ENCODE assay signal across 25 cellular contexts in the genomic region with DNA sequence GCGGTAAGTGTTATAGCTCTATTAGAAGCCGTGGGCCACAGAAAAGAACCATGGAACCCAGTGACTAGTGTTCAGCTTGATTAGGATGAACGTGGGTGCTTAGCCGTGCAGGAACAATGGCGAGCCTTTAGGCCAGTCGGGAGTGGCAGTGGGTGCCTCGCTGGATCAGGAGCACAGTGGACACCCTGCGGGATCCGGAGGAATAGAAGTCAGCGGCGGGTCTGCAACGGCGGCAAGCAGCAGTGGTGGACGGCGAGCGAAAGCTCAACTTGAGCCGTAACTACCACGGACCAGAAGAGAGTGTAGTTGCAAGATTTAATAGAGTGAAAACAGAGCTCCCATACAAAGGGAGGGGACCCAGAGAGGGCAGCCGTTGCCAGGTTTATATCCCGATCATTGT. TPM values are rescaled to one million over a fixed set of nuclear protein-coding genes. Genes with fewer than 3 reads are reported as not detected.
DNase-seq lines count a peak whose midpoint lies in the region; ATAC-seq, FAIRE-seq and TF ChIP-seq lines count a peak whose summit lies in the region.
"Had no signal": no experiment of that assay in that cellular context is flagged by ENCODE, and none has a peak within 500 bp of the region (broad histone marks: within the 10 kb centered on the region; RNA-seq: fewer than 3 reads in every experiment).

No MANE protein-coding gene starts in this region.

- H2AFZ ChIP-seq in HepG2 (ENCODE audit: low read length) = no peak overlapping the region

- ATAC-seq in right lobe of liver = no peak
- no peak for ATAC-seq in HepG2
- ATAC-seq in sciatic nerve = no peak
- no peak for ATAC-seq in GM21529 (IDR thresholded peaks at IDR 0.05; ENCODE audit: unreplicated experiment)

- H3K4me3 Mint-ChIP-seq in glutamatergic neuron (ENCODE audit: unreplicated experiment) = no peak overlapping the region

- TF ChIP-seq POLR2A in right lobe of liver (IDR thresholded peaks at IDR 0.05) (no peak), HepG2 (IDR thresholded peaks at IDR 0.05; ENCODE audit: insufficient read depth in 1 of 2, low read depth in 2 of 2, low read length in 2 of 2) (no peak)

- no peak overlapping the region for H3K4me2 ChIP-seq in HepG2 (ENCODE audit: low read depth, low read length)
- H3K4me2 ChIP-seq: KMS-11 had no signal

- H3K79me2 ChIP-seq in HepG2 (ENCODE audit: insufficient read depth, low read length) = no peaks in the 10 kb centered on the region

- H3K36me3 ChIP-seq in right lobe of liver = peaks cover 0 to 11% (median 6%) of the 10 kb centered on the region in 4 donors
- peaks cover 13 to 33% of the 10 kb centered on the region in 2 experiments; a peak in 4 of 5 replicates for H3K36me3 ChIP-seq in HepG2 (replicated peaks in 1 of 2; ENCODE audit: control insufficient read depth in 1 of 2, insufficient read depth in 2 of 2, low read length in 2 of 2)

- POLR2A ChIA-PET in HepG2 (lab: Yijun Ruan, JAX) = no interaction called here

- H3K9me3 ChIP-seq in right lobe of liver (no peaks in the 10 kb centered on the region), HepG2 (ENCODE audit: low read length) (no peaks in the 10 kb centered on the region)
- H3K9me3 ChIP-seq: BE2C had no signal

- peaks cover 16% of the 10 kb centered on the region for H3K4me1 Mint-ChIP-seq in glutamatergic neuron (ENCODE audit: low read depth, unreplicated experiment)

- TF ChIP-seq RAD21 in HepG2 (CRISPR knock-in tag; IDR thresholded peaks at IDR 0.05) = no peak

- WGBS in right lobe of liver (ENCODE audit: insufficient coverage, low coverage, low lambda C conversion rate, missing lambda C conversion rate) = 96% methylated on average over 17 of the region's 20 CpGs
- 97% methylated on average over 20 of the region's 20 CpGs for WGBS in HepG2 (ENCODE audit: low lambda C conversion rate)

- H3K4me1 ChIP-seq in right lobe of liver (no peaks in the 10 kb centered on the region), HepG2 (ENCODE audit: insufficient read depth, low read length) (no peaks in the 10 kb centered on the region)
- H3K4me1 ChIP-seq: BE2C had no signal

- no peak overlapping the region for H3K4me3 ChIP-seq in right lobe of liver
- H3K4me3 ChIP-seq in HepG2 (replicated peaks in 1 of 3; ENCODE audit: insufficient read depth in 1 of 3, low read depth in 2 of 3, low read length in 3 of 3) = no peak overlapping the region

- DNase-seq in right lobe of liver (peak in 2 of 3 donors; percentile 21 to 31), HepG2 (ENCODE audit: low spot score) (no peak), glutamatergic neuron (peak; percentile 3), sciatic nerve (ENCODE audit: low spot score) (peak; percentile 34), NCI-H2227 (lab: John Stamatoyannopoulos, UW; ENCODE audit: unreplicated experiment) (no peak), NCI-H446 (lab: John Stamatoyannopoulos, UW) (no peak)
- DNase-seq: BE2C; DMS53; GDM1; IMR-90; NCI-H1092 treated with DMSO at 0.1 percent for 48 hours; NCI-H1436 treated with DMSO at 0.1 percent for 48 hours; NCI-H1930; NCI-H226; NCI-H524; NCI-H774; NK-92 treated with Interleukin-12 subunit alpha and Interleukin-12 subunit beta, amount 100 ng/mL, for 24 hours; Right ventricle myocardium superior had no signal

- BruUV-seq in HepG2 (replicated peaks; lab: Mats Ljungman, UMichigan) = no TSS peak

- H3K27ac Mint-ChIP-seq in glutamatergic neuron (ENCODE audit: unreplicated experiment) = no peak overlapping the region

- H3K9ac ChIP-seq in HepG2 (ENCODE audit: insufficient read depth, low read depth, low read length) = no peak overlapping the region
- H3K9ac ChIP-seq: KMS-11 had no signal

- intact Hi-C loops in right lobe of liver (cut with DNase I) = no loop called here
- intact Hi-C loops in HepG2 (cut with micrococcal nuclease; ENCODE audit: unreplicated experiment) = no loop called here
- intact Hi-C loops in sciatic nerve (cut with DNase I) = no loop called here

- H4K20me1 ChIP-seq in HepG2 (ENCODE audit: insufficient read depth, low read length) = no peaks in the 10 kb centered on the region

- no peak for TF ChIP-seq EP300 in HepG2 (IDR thresholded peaks at IDR 0.05; ENCODE audit: low read depth in 2 of 2, low read length in 2 of 2)
- TF ChIP-seq EP300 in HepG2 (CRISPR knock-in tag; IDR thresholded peaks at IDR 0.05; ENCODE audit: borderline replicate concordance) = no peak

- TF ChIP-seq CTCF in right lobe of liver (IDR thresholded peaks at IDR 0.05) (no peak), HepG2 (CRISPR knock-in tag; IDR thresholded peaks at IDR 0.05) (no peak), glutamatergic neuron (IDR thresholded peaks at IDR 0.05; ENCODE audit: partially characterized antibody, unreplicated experiment) (no peak)

- peaks cover 2% of the 10 kb centered on the region for H3K27me3 Mint-ChIP-seq in glutamatergic neuron (ENCODE audit: unreplicated experiment)

- H3K27ac ChIP-seq in right lobe of liver (no peak overlapping the region), HepG2 (ENCODE audit: extremely low read length, insufficient read depth, low read length) (no peak overlapping the region)
- H3K27ac ChIP-seq: KMS-11 had no signal

- H3K36me3 Mint-ChIP-seq in glutamatergic neuron (ENCODE audit: unreplicated experiment) = peaks cover 14% of the 10 kb centered on the region

- no peaks in the 10 kb centered on the region for H3K27me3 ChIP-seq in right lobe of liver
- no peaks in the 10 kb centered on the region for H3K27me3 ChIP-seq in HepG2 (ENCODE audit: control insufficient read depth in 1 of 2, insufficient read depth in 2 of 2, low read length in 2 of 2)
- H3K27me3 ChIP-seq: BE2C had no signal

- no peak for FAIRE-seq in HepG2 (lab: Jason Lieb, UNC)
- FAIRE-seq: D721Med, GM19239, HTR-8/SVneo, RCC 7860 had no signal

- CTCF ChIA-PET in HepG2 (lab: Yijun Ruan, JAX; ENCODE audit: low intra/inter-chr PET ratio, low total read pairs) = no interaction called here

- H3K9me3 Mint-ChIP-seq in glutamatergic neuron (ENCODE audit: unreplicated experiment) = peaks cover 7% of the 10 kb centered on the region

- in situ Hi-C loops in HepG2 (cut with HindIII; ENCODE audit: extremely low pct_ligation_motif_present, low pct_unique_long_range_greater_than_20kb) = no loop called here

RNA-seq across cellular contexts. Expression of a gene that starts 37.3 kb away (rescaled TPM):
- total RNA-seq in right lobe of liver = 1 to 10 TPM in 1 of 6 experiments, under 1 TPM in 4, not detected in 1; 0.12 to 3.3 (median 0.15) TPM
- total RNA-seq in HepG2 (2016; rRNA removed; fragmentation: Illumina TruSeq; extraction: Trizol) = 1.4 and 2.2 TPM in 2 replicates
- total RNA-seq in HepG2 (2016; cell fraction: cytosol; rRNA removed; fragmentation: Illumina TruSeq; extraction: Trizol; ENCODE audit: low read depth) = 2.8 and 2.9 TPM in 2 replicates
- 1.4 and 2.2 TPM in 2 replicates for total RNA-seq in HepG2 (2016; cell fraction: insoluble cytoplasmic fraction; rRNA removed; fragmentation: Illumina TruSeq; extraction: Trizol)
- total RNA-seq in HepG2 (2016; cell fraction: membrane; rRNA removed; fragmentation: Illumina TruSeq; extraction: Trizol) = 3.6 and 3.7 TPM in 2 replicates
- total RNA-seq in HepG2 (2016; cell fraction: nucleus; rRNA removed; fragmentation: Illumina TruSeq; extraction: Trizol) = 1.6 and 1.8 TPM in 2 replicates
- 0.69 and 0.74 TPM in 2 replicates for polyA plus RNA-seq in HepG2 (2011; rRNA removed)
- polyA plus RNA-seq in HepG2 (2011; cell fraction: cytosol; rRNA removed) = 0.37 and 1.2 TPM in 2 replicates
- 1.6 and 2.1 TPM in 2 replicates for polyA plus RNA-seq in HepG2 (2011; cell fraction: nucleus; rRNA removed)
- polyA plus RNA-seq in HepG2 (2012) = 0.61 and 0.90 TPM in 2 replicates
- polyA plus RNA-seq in HepG2 (2016; cell fraction: cytosol; fragmentation: Illumina TruSeq; extraction: Trizol; ENCODE audit: low read depth) = 3.5 and 3.8 TPM in 2 replicates
- polyA plus RNA-seq in HepG2 (2016; cell fraction: insoluble cytoplasmic fraction; fragmentation: Illumina TruSeq; extraction: Trizol; ENCODE audit: low read depth) = 1.7 and 2.3 TPM in 2 replicates
- 3.3 and 4.1 TPM in 2 replicates for polyA plus RNA-seq in HepG2 (2016; cell fraction: membrane; fragmentation: Illumina TruSeq; extraction: Trizol; ENCODE audit: low read depth)
- 3.3 and 3.4 TPM in 2 replicates for polyA plus RNA-seq in HepG2 (2016; cell fraction: nucleus; fragmentation: Illumina TruSeq; extraction: Trizol; ENCODE audit: insufficient read depth, low read depth)
- 0.62 TPM in 1 of 2 replicates, not detected in the other for polyA minus RNA-seq in HepG2 (2011; rRNA and poly(A)+ RNA removed; ENCODE audit: low replicate concordance)
- polyA minus RNA-seq in HepG2 (2011; cell fraction: cytosol; rRNA and poly(A)+ RNA removed) = 0.40 and 0.62 TPM in 2 replicates
- polyA minus RNA-seq in HepG2 (2011; cell fraction: nucleus; rRNA and poly(A)+ RNA removed) = 0.39 TPM in 1 of 2 replicates, not detected in the other
- total RNA-seq in glutamatergic neuron (ENCODE audit: unreplicated experiment) = 12.6 TPM
- total RNA-seq in sciatic nerve = 1.2 TPM
- total RNA-seq: Right ventricle myocardium superior, SK-MEL-5 had no signal

RNA-seq across cellular contexts. Expression of a gene that starts 40.6 kb away (rescaled TPM):
- total RNA-seq in right lobe of liver = 10 to 100 TPM; 20.2 to 33.6 (median 29.4) TPM
- total RNA-seq in HepG2 (2016; rRNA removed; fragmentation: Illumina TruSeq; extraction: Trizol) = 23.5 and 30.6 TPM in 2 replicates
- total RNA-seq in HepG2 (2016; cell fraction: cytosol; rRNA removed; fragmentation: Illumina TruSeq; extraction: Trizol; ENCODE audit: low read depth) = 13.8 and 14.5 TPM in 2 replicates
- 22.1 and 29.1 TPM in 2 replicates for total RNA-seq in HepG2 (2016; cell fraction: insoluble cytoplasmic fraction; rRNA removed; fragmentation: Illumina TruSeq; extraction: Trizol)
- total RNA-seq in HepG2 (2016; cell fraction: membrane; rRNA removed; fragmentation: Illumina TruSeq; extraction: Trizol) = 23.0 and 24.3 TPM in 2 replicates
- total RNA-seq in HepG2 (2016; cell fraction: nucleus; rRNA removed; fragmentation: Illumina TruSeq; extraction: Trizol) = 19.3 and 21.6 TPM in 2 replicates
- 14.9 and 16.5 TPM in 2 replicates for polyA plus RNA-seq in HepG2 (2011; rRNA removed)
- polyA plus RNA-seq in HepG2 (2011; cell fraction: cytosol; rRNA removed) = 11.3 and 15.5 TPM in 2 replicates
- 31.3 and 34.0 TPM in 2 replicates for polyA plus RNA-seq in HepG2 (2011; cell fraction: nucleus; rRNA removed)
- polyA plus RNA-seq in HepG2 (2012) = 16.6 and 17.2 TPM in 2 replicates
- polyA plus RNA-seq in HepG2 (2016; cell fraction: cytosol; fragmentation: Illumina TruSeq; extraction: Trizol; ENCODE audit: low read depth) = 6.9 and 9.7 TPM in 2 replicates
- polyA plus RNA-seq in HepG2 (2016; cell fraction: insoluble cytoplasmic fraction; fragmentation: Illumina TruSeq; extraction: Trizol; ENCODE audit: low read depth) = 21.8 and 22.0 TPM in 2 replicates
- 11.2 and 13.0 TPM in 2 replicates for polyA plus RNA-seq in HepG2 (2016; cell fraction: membrane; fragmentation: Illumina TruSeq; extraction: Trizol; ENCODE audit: low read depth)
- polyA plus RNA-seq in HepG2 (2016; cell fraction: nucleus; fragmentation: Illumina TruSeq; extraction: Trizol; ENCODE audit: insufficient read depth, low read depth) = 37.2 and 38.9 TPM in 2 replicates
- polyA minus RNA-seq in HepG2 (2011; rRNA and poly(A)+ RNA removed; ENCODE audit: low replicate concordance) = 46.7 and 47.0 TPM in 2 replicates
- polyA minus RNA-seq in HepG2 (2011; cell fraction: cytosol; rRNA and poly(A)+ RNA removed) = 22.4 and 32.0 TPM in 2 replicates
- polyA minus RNA-seq in HepG2 (2011; cell fraction: nucleus; rRNA and poly(A)+ RNA removed) = 35.9 and 36.8 TPM in 2 replicates
- 29.3 TPM for total RNA-seq in glutamatergic neuron (ENCODE audit: unreplicated experiment)
- total RNA-seq in sciatic nerve = 41.1 TPM

Comparison
In these comparisons a context has a peak if more than half of its experiments do, and no peak if none do; other contexts are left out.
1. DNase-seq: peak in right lobe of liver (2 of 3), glutamatergic neuron (single experiment) and sciatic nerve (single experiment); none in HepG2 (single experiment), NCI-H2227 (single experiment) and NCI-H446 (0 of 2).